15 cellular contexts compared by ENCODE assay signal in genomic region chr12:111271674-111272418, GRCh38.
DNase-seq lines count a peak whose midpoint lies in the region; ATAC-seq and TF ChIP-seq lines count a peak whose summit lies in the region.
"Had no signal": no experiment of that assay in that cellular context is flagged by ENCODE, and none has a peak within 500 bp of the region (broad histone marks: within the 10 kb centered on the region; RNA-seq: fewer than 3 reads in every experiment).

No MANE protein-coding gene starts in this region.

- intact Hi-C loops in left ventricle myocardium inferior (cut with micrococcal nuclease): no loop called here
- intact Hi-C loops in left cardiac atrium (cut with DNase I): no loop called here

- no peak overlapping the region for H3K4me3 ChIP-seq in left ventricle myocardium inferior

- TF ChIP-seq CTCF in left ventricle myocardium inferior (IDR thresholded peaks at IDR 0.05; ENCODE audit: borderline replicate concordance) (peak; percentile 33), chondrocyte (IDR thresholded peaks at IDR 0.05) (peak; percentile 69)

- H3K4me3 Mint-ChIP-seq in chondrocyte (ENCODE audit: unreplicated experiment): no peak overlapping the region
- H3K4me3 Mint-ChIP-seq in stimulated activated effector memory CD8-positive, alpha-beta T cell treated with anti-CD3 and anti-CD28 coated beads, Interleukin-12 subunit alpha, Interleukin-12 subunit beta, amount 100 ng/mL, for 72 hours: no peak overlapping the region
- H3K4me3 Mint-ChIP-seq: activated naive CD4-positive, alpha-beta T cell treated with anti-CD3 and anti-CD28 coated beads, Interleukin-2, amount 50 U/mL, for 24 hours; effector memory CD8-positive, alpha-beta T cell had no signal

- H3K27ac ChIP-seq in left ventricle myocardium inferior (replicated peaks): no peak overlapping the region

- no peaks in the 10 kb centered on the region for H3K36me3 Mint-ChIP-seq in chondrocyte (ENCODE audit: low read depth)
- H3K36me3 Mint-ChIP-seq in stimulated activated effector memory CD8-positive, alpha-beta T cell treated with anti-CD3 and anti-CD28 coated beads, Interleukin-12 subunit alpha, Interleukin-12 subunit beta, amount 100 ng/mL, for 72 hours: no peaks in the 10 kb centered on the region
- H3K36me3 Mint-ChIP-seq: activated naive CD4-positive, alpha-beta T cell treated with anti-CD3 and anti-CD28 coated beads, Interleukin-2, amount 50 U/mL, for 24 hours had no signal

- ATAC-seq in left cardiac atrium: no peak
- ATAC-seq in HG03469 (IDR thresholded peaks at IDR 0.05; ENCODE audit: unreplicated experiment): no peak
- ATAC-seq in GM18511 (IDR thresholded peaks at IDR 0.05; ENCODE audit: unreplicated experiment): no peak
- ATAC-seq in stimulated activated effector memory CD8-positive, alpha-beta T cell treated with anti-CD3 and anti-CD28 coated beads, Interleukin-12 subunit alpha, Interleukin-12 subunit beta, amount 100 ng/mL, for 72 hours: no peak
- ATAC-seq in GM21381 (IDR thresholded peaks at IDR 0.05; ENCODE audit: unreplicated experiment): no peak
- ATAC-seq: effector memory CD8-positive, alpha-beta T cell had no signal

- H3K4me1 ChIP-seq in left ventricle myocardium inferior: no peaks in the 10 kb centered on the region

- H3K36me3 ChIP-seq in left ventricle myocardium inferior: no peaks in the 10 kb centered on the region

- DNase-seq in left ventricle myocardium inferior (no peak), left cardiac atrium (no peak), NAMALWA (ENCODE audit: low spot score) (peak; percentile 29), chondrocyte (ENCODE audit: low spot score) (no peak)
- no peak for DNase-seq in stimulated activated effector memory CD8-positive, alpha-beta T cell treated with anti-CD3 and anti-CD28 coated beads, Interleukin-12 subunit alpha, Interleukin-12 subunit beta, amount 100 ng/mL, for 72 hours (ENCODE audit: low spot score in 2 of 2)
- DNase-seq: activated CD4-positive, alpha-beta T cell treated with anti-CD3 and anti-CD28 coated beads, Interleukin-2, amount 50 U/mL, for 48 hours; C1 segment of cervical spinal cord; effector memory CD8-positive, alpha-beta T cell; mesendoderm; NCI-H226; stimulated activated CD4-positive, alpha-beta T cell treated with anti-CD3 and anti-CD28 coated beads, Interleukin-4, amount 100 ng/mL, for 24 hours had no signal

- H3K9me3 Mint-ChIP-seq in chondrocyte (ENCODE audit: low read depth): no peaks in the 10 kb centered on the region
- H3K9me3 Mint-ChIP-seq in stimulated activated effector memory CD8-positive, alpha-beta T cell treated with anti-CD3 and anti-CD28 coated beads, Interleukin-12 subunit alpha, Interleukin-12 subunit beta, amount 100 ng/mL, for 72 hours: no peaks in the 10 kb centered on the region
- H3K9me3 Mint-ChIP-seq: activated naive CD4-positive, alpha-beta T cell treated with anti-CD3 and anti-CD28 coated beads, Interleukin-2, amount 50 U/mL, for 24 hours; effector memory CD8-positive, alpha-beta T cell had no signal

- H3K27me3 Mint-ChIP-seq in chondrocyte (ENCODE audit: low read depth): peaks cover 35% of the 10 kb centered on the region
- H3K27me3 Mint-ChIP-seq: activated naive CD4-positive, alpha-beta T cell treated with anti-CD3 and anti-CD28 coated beads, Interleukin-2, amount 50 U/mL, for 24 hours had no signal

- H3K27ac Mint-ChIP-seq in chondrocyte (ENCODE audit: unreplicated experiment): no peak overlapping the region
- no peak overlapping the region for H3K27ac Mint-ChIP-seq in stimulated activated effector memory CD8-positive, alpha-beta T cell treated with anti-CD3 and anti-CD28 coated beads, Interleukin-12 subunit alpha, Interleukin-12 subunit beta, amount 100 ng/mL, for 72 hours
- H3K27ac Mint-ChIP-seq: activated naive CD4-positive, alpha-beta T cell treated with anti-CD3 and anti-CD28 coated beads, Interleukin-2, amount 50 U/mL, for 24 hours; effector memory CD8-positive, alpha-beta T cell had no signal

- H3K27me3 ChIP-seq in left ventricle myocardium inferior (ENCODE audit: low read depth): peaks cover 70% of the 10 kb centered on the region

- H3K4me1 Mint-ChIP-seq in chondrocyte (ENCODE audit: low read depth): no peaks in the 10 kb centered on the region
- no peaks in the 10 kb centered on the region for H3K4me1 Mint-ChIP-seq in stimulated activated effector memory CD8-positive, alpha-beta T cell treated with anti-CD3 and anti-CD28 coated beads, Interleukin-12 subunit alpha, Interleukin-12 subunit beta, amount 100 ng/mL, for 72 hours

- H3K9me3 ChIP-seq in left ventricle myocardium inferior (replicated peaks): no peaks in the 10 kb centered on the region
